In the genomic region with DNA sequence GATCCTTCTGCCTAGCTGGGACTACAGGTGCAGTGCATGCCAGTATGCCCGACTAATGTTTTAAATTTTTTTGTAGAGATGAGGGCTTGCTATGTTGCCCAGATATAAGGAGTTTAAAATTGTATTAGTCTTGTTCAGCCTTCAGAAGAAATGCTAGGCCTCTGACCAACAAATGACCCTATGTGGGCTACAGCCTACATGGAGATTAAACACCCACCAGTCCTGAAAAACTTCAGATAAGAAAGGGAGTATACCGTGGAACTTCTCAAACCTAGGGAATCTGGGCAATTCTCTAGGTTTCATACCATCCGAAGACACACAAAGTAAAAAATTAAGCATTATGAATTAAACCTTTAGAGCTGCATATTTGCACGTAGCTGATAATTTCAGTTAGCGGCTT, we compare ENCODE assay signal across 1 cellular context.
A peak's percentile ranks its signal among the peaks of the same experiment; 100 is the strongest.
TF ChIP-seq lines count a peak whose summit lies in the region.

No MANE protein-coding gene starts in this region.

TF ChIP-seq in HEK293, 187 proteins besides CTCF, POLR2A, EP300 and RAD21:
- TF ChIP-seq EGR2 (tag by site-specific recombination; IDR thresholded peaks at IDR 0.05; ENCODE audit: low read depth) (peak; percentile 62), ZFHX2 (tag by site-specific recombination; conservative IDR thresholded peaks at IDR 0.05) (peak; percentile 55), ZXDB (tag by site-specific recombination; IDR thresholded peaks at IDR 0.05) (no peak)
